Comparison of ENCODE assay signal across 9 cellular contexts in the genomic region with DNA sequence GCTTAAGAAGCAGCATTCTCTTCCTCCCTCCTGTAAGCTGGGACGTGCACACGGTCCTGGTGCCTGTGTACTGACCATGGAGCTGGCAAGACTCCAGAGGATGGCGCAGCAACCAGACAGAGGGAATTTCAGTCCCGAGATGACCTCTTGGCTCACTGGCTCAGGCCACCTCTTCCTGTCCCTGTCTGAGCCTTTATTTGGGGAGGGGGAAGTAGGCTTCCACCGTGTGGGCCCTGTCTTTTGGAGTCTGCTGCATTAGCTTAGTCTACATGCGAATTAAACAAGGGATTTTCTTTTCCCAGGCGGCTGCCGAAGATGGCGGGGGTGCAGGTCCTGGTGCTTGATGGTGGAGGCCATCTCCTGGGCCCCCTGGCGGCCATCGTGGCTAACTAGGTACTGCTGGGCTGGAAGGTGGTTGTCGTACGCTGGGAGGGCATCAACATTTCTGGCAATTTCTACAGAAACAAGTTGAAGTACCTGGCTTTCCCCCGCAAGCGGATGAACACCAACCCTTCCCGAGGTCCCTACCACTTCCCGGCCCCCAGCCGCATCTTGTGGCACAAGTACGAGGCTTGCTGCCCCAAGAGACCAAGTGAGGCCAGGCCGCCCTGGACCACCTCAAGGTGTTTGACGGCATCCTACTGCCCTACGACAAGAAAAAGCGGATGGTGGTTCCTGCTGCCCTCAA. TPM values are rescaled to one million over a fixed set of nuclear protein-coding genes. Genes with fewer than 3 reads are reported as not detected.
DNase-seq lines count a peak whose midpoint lies in the region; TF ChIP-seq lines count a peak whose summit lies in the region.
"Had no signal": no experiment of that assay in that cellular context is flagged by ENCODE, and none has a peak within 500 bp of the region (broad histone marks: within the 10 kb centered on the region; RNA-seq: fewer than 3 reads in every experiment).

No MANE protein-coding gene starts in this region.

- no TSS peak for BruUV-seq in A673 (replicated peaks; lab: Mats Ljungman, UMichigan)

- CTCF ChIA-PET in A673 (lab: Charles Lee): no interaction called here

- H3K9me3 ChIP-seq in A673 (ENCODE audit: low read depth, low read length, poor library complexity, severe bottlenecking): no peaks in the 10 kb centered on the region

- no peaks in the 10 kb centered on the region for H3K4me1 ChIP-seq in A673 (ENCODE audit: insufficient read depth, low read length, poor library complexity, severe bottlenecking)

- H3K27ac ChIP-seq in A673 (ENCODE audit: low read depth, low read length, poor library complexity, severe bottlenecking) (no peak overlapping the region), caudate nucleus (ENCODE audit: low read depth, low read length) (no peak overlapping the region)

- H3K4me3 ChIP-seq in A673 (ENCODE audit: low read depth, low read length, poor library complexity, severe bottlenecking): no peak overlapping the region
- H3K4me3 ChIP-seq in GM06990 (replicated peaks; ENCODE audit: low read depth, low read length): no peak overlapping the region

- intact Hi-C loops in A673 (cut with micrococcal nuclease; ENCODE audit: unreplicated experiment): no loop called here

- no peaks in the 10 kb centered on the region for H3K36me3 ChIP-seq in A673 (ENCODE audit: insufficient read depth, low read length, poor library complexity, severe bottlenecking)
- peaks cover 50% of the 10 kb centered on the region for H3K36me3 ChIP-seq in GM06990 (ENCODE audit: control insufficient read depth, insufficient read depth, low read length)

- POLR2A ChIA-PET in A673 (lab: Charles Lee; ENCODE audit: low non-redundant PET): no interaction called here

- peak; percentile 17 for DNase-seq in A673 (ENCODE audit: low spot score)
- no peak for DNase-seq in GM06990 (ENCODE audit: extremely low read depth, insufficient read length)
- peak; percentile 26 for DNase-seq in SK-N-DZ (ENCODE audit: low spot score)
- peak; percentile 66 for DNase-seq in iPS-NIHi7 (ENCODE audit: extremely low spot score)
- DNase-seq in NCI-H345 treated with DMSO at 0.1 percent for 48 hours (lab: John Stamatoyannopoulos, UW; ENCODE audit: unreplicated experiment): no peak
- DNase-seq in DMS79 treated with DMSO at 0.1 percent for 48 hours (lab: John Stamatoyannopoulos, UW): no peak
- DNase-seq in NCI-H446 treated with DMSO at 0.1 percent for 48 hours (lab: John Stamatoyannopoulos, UW): no peak
- DNase-seq in caudate nucleus (lab: John Stamatoyannopoulos, UW): no peak

- TF ChIP-seq CTCF in A673 (conservative IDR thresholded peaks at IDR 0.05; ENCODE audit: low read depth, low read length) (no peak; the same call in 1 of the 2 replicates), GM06990 (IDR thresholded peaks at IDR 0.05; ENCODE audit: insufficient read depth, low read length, poor library complexity, severe bottlenecking) (peak; percentile 9)

- H3K27me3 ChIP-seq in A673 (replicated peaks; ENCODE audit: insufficient read depth, low read depth, low read length, poor library complexity): peaks cover 29% of the 10 kb centered on the region
- H3K27me3 ChIP-seq in GM06990 (replicated peaks; ENCODE audit: control insufficient read depth, insufficient read depth, low read length): no peaks in the 10 kb centered on the region

RNA-seq across cellular contexts. Expression of gene IL24, which starts 10.2 kb away (rescaled TPM):
- not detected in 2 replicates for total RNA-seq in A673 (2021)
- polyA plus RNA-seq in SK-N-DZ (2014; cell fraction: cytosol; rRNA removed): not detected in 2 replicates
- not detected in 2 replicates for polyA plus RNA-seq in SK-N-DZ (2014; cell fraction: nucleus; rRNA removed)

RNA-seq across cellular contexts. Expression of gene FCMR, which starts 14.3 kb away (rescaled TPM):
- not detected in 2 replicates for total RNA-seq in A673 (2021)
- polyA plus RNA-seq in SK-N-DZ (2014; cell fraction: cytosol; rRNA removed): not detected in 2 replicates
- polyA plus RNA-seq in SK-N-DZ (2014; cell fraction: nucleus; rRNA removed): not detected in 2 replicates

RNA-seq across cellular contexts. Expression of gene PIGR, which starts 38.8 kb away (rescaled TPM):
- total RNA-seq in A673 (2021): not detected in 2 replicates
- polyA plus RNA-seq in SK-N-DZ (2014; cell fraction: cytosol; rRNA removed): not detected in 2 replicates
- not detected in 2 replicates for polyA plus RNA-seq in SK-N-DZ (2014; cell fraction: nucleus; rRNA removed)
- total RNA-seq: mononuclear cell had no signal

RNA-seq across cellular contexts. Expression of gene IL20, which starts 42.0 kb away (rescaled TPM):
- not detected in 2 replicates for total RNA-seq in A673 (2021)
- polyA plus RNA-seq in SK-N-DZ (2014; cell fraction: cytosol; rRNA removed): not detected in 2 replicates
- not detected in 2 replicates for polyA plus RNA-seq in SK-N-DZ (2014; cell fraction: nucleus; rRNA removed)
- total RNA-seq: mononuclear cell had no signal

Comparison
In these comparisons a context has a peak if more than half of its experiments do, and no peak if none do; other contexts are left out.
1. DNase-seq: peak in A673 (single experiment), SK-N-DZ (single experiment) and iPS-NIHi7 (single experiment); none in GM06990 (single experiment), NCI-H345 treated with DMSO at 0.1 percent for 48 hours (single experiment), DMS79 treated with DMSO at 0.1 percent for 48 hours (single experiment), NCI-H446 treated with DMSO at 0.1 percent for 48 hours (single experiment) and caudate nucleus (0 of 61).